24 cellular contexts compared by ENCODE assay signal in genomic region chr12:125493704-125494308, GRCh38.
"Had no signal": no experiment of that assay in that cellular context is flagged by ENCODE, and none has a peak within 500 bp of the region (broad histone marks: within the 10 kb centered on the region; RNA-seq: fewer than 3 reads in every experiment).

No MANE protein-coding gene starts in this region.

- ATAC-seq: foreskin keratinocyte, heart right ventricle, left cardiac atrium, left lung, left ventricle myocardium superior had no signal

- H3K4me3 Mint-ChIP-seq: memory B cell had no signal

- H3K4me1 Mint-ChIP-seq: memory B cell had no signal

- H3K27ac ChIP-seq: coronary artery, esophagus muscularis mucosa, foreskin keratinocyte, heart right ventricle, left lung had no signal

- H3K9me3 ChIP-seq: heart right ventricle, left lung had no signal

- H3K36me3 ChIP-seq: esophagus muscularis mucosa, heart right ventricle, left lung had no signal

- H3K4me3 ChIP-seq: coronary artery, dorsolateral prefrontal cortex, esophagus muscularis mucosa, heart right ventricle, left lung, lung had no signal

- H3K4me1 ChIP-seq: esophagus muscularis mucosa, foreskin keratinocyte, heart right ventricle, left lung had no signal

- FAIRE-seq: colon, endothelial cell of umbilical vein, frontal cortex, islet of Langerhans, keratinocyte had no signal

- H3K27me3 Mint-ChIP-seq: memory B cell had no signal

- H3K27me3 ChIP-seq: dorsolateral prefrontal cortex, esophagus muscularis mucosa, foreskin keratinocyte, heart right ventricle, left lung had no signal

- DNase-seq: dermis blood vessel endothelial cell; dorsolateral prefrontal cortex; effector CD4-positive, alpha-beta T cell; effector memory CD4-positive, alpha-beta T cell; foreskin keratinocyte; glutamatergic neuron; head of caudate nucleus; heart right ventricle; hippocampal formation; left cardiac atrium; left lung; left ventricle myocardium superior; mammary epithelial cell; mesendoderm; midbrain had no signal

- H3K27ac Mint-ChIP-seq: memory B cell had no signal
